22 cellular contexts compared by ENCODE assay signal in genomic region chr3:132119531-132119930, GRCh38.
"Had no signal": no experiment of that assay in that cellular context is flagged by ENCODE, and none has a peak within 500 bp of the region (broad histone marks: within the 10 kb centered on the region; RNA-seq: fewer than 3 reads in every experiment).

No MANE protein-coding gene starts in this region.

- ATAC-seq: effector memory CD8-positive, alpha-beta T cell; esophagus mucosa; foreskin keratinocyte; gastrocnemius medialis; gastroesophageal sphincter; heart left ventricle; heart right ventricle had no signal

- H3K9me3 ChIP-seq: gastrocnemius medialis had no signal

- H3K36me3 ChIP-seq: esophagus squamous epithelium, gastrocnemius medialis, gastroesophageal sphincter, heart left ventricle, heart right ventricle had no signal

- H3K4me1 ChIP-seq: esophagus squamous epithelium, foreskin keratinocyte, gastrocnemius medialis, gastroesophageal sphincter, heart left ventricle, heart right ventricle had no signal

- H3K27me3 ChIP-seq: dorsolateral prefrontal cortex, esophagus squamous epithelium, foreskin keratinocyte, gastrocnemius medialis, gastroesophageal sphincter, heart left ventricle, heart right ventricle had no signal

- DNase-seq: cortex of kidney; dermis blood vessel endothelial cell; dorsolateral prefrontal cortex; effector CD4-positive, alpha-beta T cell; effector CD8-positive, alpha-beta T cell; effector memory CD4-positive, alpha-beta T cell; effector memory CD8-positive, alpha-beta T cell; endodermal cell; erythroblast; esophagus squamous epithelium; foreskin fibroblast; foreskin keratinocyte; foreskin melanocyte; gastrocnemius medialis; glutamatergic neuron; head of caudate nucleus; heart left ventricle; heart right ventricle had no signal

- H3K27ac ChIP-seq: coronary artery, dorsolateral prefrontal cortex, epithelial cell of prostate, esophagus squamous epithelium, foreskin keratinocyte, gastrocnemius medialis, gastroesophageal sphincter, heart left ventricle, heart right ventricle had no signal

- H3K4me3 ChIP-seq: coronary artery, dorsolateral prefrontal cortex, esophagus squamous epithelium, gastrocnemius medialis, gastroesophageal sphincter, heart left ventricle, heart right ventricle had no signal
